8 cellular contexts compared by ENCODE assay signal in the genomic region with DNA sequence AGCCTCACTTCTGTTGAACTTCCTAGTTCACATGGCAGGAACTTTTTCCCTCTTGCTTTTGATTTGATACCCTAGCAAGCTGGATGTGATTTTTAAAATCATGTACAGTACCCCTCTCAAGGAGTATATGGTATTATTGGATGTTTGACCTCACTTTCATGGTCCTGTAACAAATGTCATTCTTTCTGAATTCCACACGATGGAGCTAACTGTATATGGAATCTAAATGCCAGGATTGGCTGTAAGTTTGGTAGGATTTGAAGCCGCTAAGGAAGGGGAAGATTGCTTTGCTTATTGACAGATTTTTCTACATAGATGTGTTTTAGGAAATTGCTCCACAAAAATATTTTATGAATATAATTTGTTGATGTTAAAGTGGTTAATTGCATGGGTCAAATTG. TPM values are rescaled to one million over a fixed set of nuclear protein-coding genes. Genes with fewer than 3 reads are reported as not detected.
DNase-seq lines count a peak whose midpoint lies in the region; ATAC-seq and TF ChIP-seq lines count a peak whose summit lies in the region.

No MANE protein-coding gene starts in this region.

- DNase-seq in Right ventricle myocardium superior (no peak), right atrium auricular region (ENCODE audit: low spot score) (no peak), PC-3 (peak; percentile 50), fibroblast of pulmonary artery (ENCODE audit: low read depth) (peak; percentile 70), retina (peak; percentile 18), NCI-H446 treated with DMSO at 0.1 percent for 48 hours (lab: John Stamatoyannopoulos, UW) (no peak)
- DNase-seq in activated naive CD4-positive, alpha-beta T cell treated with Interleukin-2 at 50 U/mL for 16 hours, result no peak

- POLR2A ChIA-PET in PC-3 (lab: Charles Lee; ENCODE audit: unreplicated experiment), result interaction anchor here (0.6 kb wide), 1 partner anchor 552 kb away, joined by 3 read pairs; no protein-coding TSS in a partner anchor

- TF ChIP-seq CTCF in right atrium auricular region (IDR thresholded peaks at IDR 0.05) (peak in 1 of 2 donors; percentile 58), PC-3 (conservative IDR thresholded peaks at IDR 0.05; ENCODE audit: low read depth, low read length) (peak; percentile 82), fibroblast of pulmonary artery (IDR thresholded peaks at IDR 0.05; ENCODE audit: low read length, missing control alignments) (peak; percentile 62)

- H3K79me2 ChIP-seq in PC-3 (ENCODE audit: low read length), result no peaks in the 10 kb centered on the region

- intact Hi-C loops in Right ventricle myocardium superior (cut with DNase I), result loop anchor here (10.0 kb wide), 1 partner anchor 731 kb away; no protein-coding TSS in a partner anchor
- intact Hi-C loops in PC-3 (cut with micrococcal nuclease), result loop anchor here (1.0 to 5.0 kb wide), 3 partner anchors 554 to 730 kb away; partner anchors contain the start of gene SGO2

- H3K36me3 ChIP-seq in right atrium auricular region (no peaks in the 10 kb centered on the region), PC-3 (ENCODE audit: low read depth, low read length) (peaks cover 6% of the 10 kb centered on the region; the same call in 1 of the 2 replicates)

- H3K9me2 ChIP-seq in PC-3 (replicated peaks; ENCODE audit: low read length), result no peaks in the 10 kb centered on the region

- H3K27ac ChIP-seq in right atrium auricular region, result no peak overlapping the region
- H3K27ac ChIP-seq in PC-3 (ENCODE audit: low read length), result no peak overlapping the region

- no TSS peak for BruUV-seq in PC-3 (replicated peaks; lab: Mats Ljungman, UMichigan)

- H3K9ac ChIP-seq in PC-3 (ENCODE audit: low read length), result no peak overlapping the region

- H3F3A ChIP-seq in PC-3 (ENCODE audit: low read length, unreplicated experiment), result no peaks in the 10 kb centered on the region

- no peak overlapping the region for H2AFZ ChIP-seq in PC-3 (ENCODE audit: low read length)

- H3K4me3 ChIP-seq in right atrium auricular region (no peak overlapping the region), PC-3 (ENCODE audit: low read length) (no peak overlapping the region), fibroblast of pulmonary artery (replicated peaks; ENCODE audit: low read depth, low read length) (no peak overlapping the region)

- CTCF ChIA-PET in PC-3 (lab: Charles Lee), result interaction anchor here (0.6 kb wide), 1 partner anchor 584 kb away, joined by 5 read pairs; no protein-coding TSS in a partner anchor

- H3K27me3 ChIP-seq in right atrium auricular region, result no peaks in the 10 kb centered on the region
- H3K27me3 ChIP-seq in PC-3 (ENCODE audit: low read length), result no peaks in the 10 kb centered on the region

- H3K9me3 ChIP-seq in right atrium auricular region, result no peaks in the 10 kb centered on the region
- no peaks in the 10 kb centered on the region for H3K9me3 ChIP-seq in PC-3 (ENCODE audit: low read length)

- no peaks in the 10 kb centered on the region for H4K20me1 ChIP-seq in PC-3 (ENCODE audit: low read length)

- no peak overlapping the region for H3K4me2 ChIP-seq in PC-3 (ENCODE audit: low read length)

- ATAC-seq in Right ventricle myocardium superior (ENCODE audit: poor library complexity), result peak; percentile 41
- peak; percentile 39 for ATAC-seq in PC-3
- no peak for ATAC-seq in GM18502 (IDR thresholded peaks at IDR 0.05; ENCODE audit: poor library complexity, unreplicated experiment)

- H3K4me1 ChIP-seq in right atrium auricular region (no peaks in the 10 kb centered on the region), PC-3 (ENCODE audit: insufficient read depth, low read length) (peaks cover 15% of the 10 kb centered on the region)

RNA-seq across cellular contexts. Expression of gene MAIP1, which starts 18.3 kb away (rescaled TPM):
- total RNA-seq in Right ventricle myocardium superior, result 28.2 TPM
- 10 to 100 TPM; 11.0 to 18.2 TPM for total RNA-seq in right atrium auricular region
- 44.7 and 49.2 TPM in 2 replicates for total RNA-seq in PC-3 (2014; rRNA removed)

RNA-seq across cellular contexts. Expression of gene TYW5, which starts 18.4 kb away (rescaled TPM):
- total RNA-seq in Right ventricle myocardium superior (2.7 TPM), right atrium auricular region (1 to 10 TPM; 1.9 to 3.3 TPM), PC-3 (2014; rRNA removed) (5.4 and 9.0 TPM in 2 replicates)

Comparison
In these comparisons a context has a peak if more than half of its experiments do, and no peak if none do; other contexts are left out.
1. DNase-seq: peak in PC-3 (single experiment), fibroblast of pulmonary artery (single experiment) and retina (single experiment); none in Right ventricle myocardium superior (single experiment), right atrium auricular region (single experiment), NCI-H446 treated with DMSO at 0.1 percent for 48 hours (single experiment) and activated naive CD4-positive, alpha-beta T cell treated with Interleukin-2 at 50 U/mL for 16 hours (single experiment).